ENCODE assay signal across 33 cellular contexts in the genomic region with DNA sequence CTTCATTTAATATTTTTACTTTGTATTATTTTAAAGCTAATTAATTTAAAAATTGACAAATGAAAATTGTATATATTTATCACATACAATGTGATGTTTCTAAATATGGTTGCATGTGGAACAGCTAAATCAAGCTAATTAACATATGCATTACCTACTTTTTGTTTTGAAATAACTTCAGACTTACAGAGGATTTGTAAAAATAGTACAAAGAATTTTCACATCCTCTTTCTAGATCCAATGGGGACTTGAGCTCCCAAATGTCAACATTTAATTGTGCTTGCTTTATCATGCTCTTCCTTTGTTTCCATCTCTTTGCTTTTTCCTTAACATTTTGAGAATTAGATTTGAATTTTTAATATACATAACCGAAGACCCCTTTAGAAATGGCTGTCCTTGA. TPM values are rescaled to one million over a fixed set of nuclear protein-coding genes. Genes with fewer than 3 reads are reported as not detected.
"Had no signal": no experiment of that assay in that cellular context is flagged by ENCODE, and none has a peak within 500 bp of the region (broad histone marks: within the 10 kb centered on the region; RNA-seq: fewer than 3 reads in every experiment).

No MANE protein-coding gene starts in this region.

- H3K79me2 ChIP-seq: hepatocyte had no signal

- H3K36me3 ChIP-seq: colonic mucosa, neural progenitor cell, uterus had no signal

- H3K9me3 ChIP-seq: colonic mucosa, testis, uterus had no signal

- H3K4me1 ChIP-seq: colonic mucosa, neural progenitor cell, testis, uterus had no signal

- H3K4me2 ChIP-seq: hepatocyte, neural progenitor cell had no signal

- H2AFZ ChIP-seq: hepatocyte, neural progenitor cell had no signal

- ATAC-seq: activated T-cell treated with anti-CD3 and anti-CD28 coated beads, Interleukin-2, amount 50 U/mL, for 72 hours; effector memory CD8-positive, alpha-beta T cell; esophagus mucosa; left ventricle myocardium superior; naive thymus-derived CD8-positive, alpha-beta T cell; sciatic nerve; stimulated activated effector memory CD8-positive, alpha-beta T cell treated with anti-CD3 and anti-CD28 coated beads, Interleukin-12 subunit alpha, Interleukin-12 subunit beta, amount 100 ng/mL, for 72 hours had no signal

- DNase-seq: activated CD4-positive, alpha-beta memory T cell treated with anti-CD3 and anti-CD28 coated beads, Interleukin-2, amount 10 ng/mL, durations not matched to agents 7 days and 5 days; activated CD4-positive, alpha-beta T cell treated with anti-CD3 and anti-CD28 coated beads for 48 hours; activated CD4-positive, CD25-positive, alpha-beta regulatory T cell; activated effector memory CD4-positive, alpha-beta T cell treated with Interleukin-2 at 50 U/mL for 16 hours; activated naive CD4-positive, alpha-beta T cell treated with anti-CD3 and anti-CD28 coated beads for 36 hours; activated naive CD8-positive, alpha-beta T cell treated with anti-CD3 and anti-CD28 coated beads, Interleukin-2, amount 10 ng/mL, durations not matched to agents 7 days and 5 days; activated T-cell treated with anti-CD3 and anti-CD28 coated beads, Interleukin-2, amount 50 U/mL, for 72 hours; amniotic stem cell; colonic mucosa; dorsolateral prefrontal cortex; effector memory CD8-positive, alpha-beta T cell; foreskin melanocyte; glutamatergic neuron; immature natural killer cell; left ventricle myocardium superior; mammary epithelial cell; naive thymus-derived CD8-positive, alpha-beta T cell; small intestine; stimulated activated CD4-positive, alpha-beta T cell treated with anti-CD3 and anti-CD28 coated beads, Interleukin-2, amount 100 ng/mL, for 24 hours; testis; trophoblast cell; uterus had no signal

- H3K9ac ChIP-seq: neural progenitor cell had no signal

- H3K4me3 ChIP-seq: colonic mucosa, dorsolateral prefrontal cortex, hepatocyte, neural progenitor cell, testis, uterus had no signal

- H3K27ac ChIP-seq: colonic mucosa, dorsolateral prefrontal cortex, hepatocyte, neural progenitor cell, testis, uterus had no signal

- H3K27me3 ChIP-seq: colonic mucosa, neural progenitor cell, testis, uterus had no signal

RNA-seq across cellular contexts. Expression of a gene that starts 6.6 kb away (rescaled TPM):
- total RNA-seq: activated CD4-positive, alpha-beta memory T cell treated with anti-CD3 and anti-CD28 coated beads, Interleukin-2, amount 10 ng/mL, durations not matched to agents 7 days and 5 days; activated naive CD4-positive, alpha-beta T cell treated with anti-CD3 and anti-CD28 coated beads for 36 hours; activated naive CD8-positive, alpha-beta T cell treated with anti-CD3 and anti-CD28 coated beads, Interleukin-2, amount 10 ng/mL, durations not matched to agents 7 days and 5 days; activated T-cell treated with anti-CD3 and anti-CD28 coated beads, Interleukin-2, amount 50 U/mL, for 72 hours; bronchial epithelial cell; colonic mucosa; dorsolateral prefrontal cortex; endothelial cell of umbilical vein; esophagus mucosa; hepatocyte; left ventricle myocardium superior; mammary epithelial cell; mesothelial cell of epicardium; naive thymus-derived CD8-positive, alpha-beta T cell; osteoblast; posterior vena cava; renal cortical epithelial cell; sciatic nerve; testis; uterus had no signal
- polyA plus RNA-seq: endothelial cell of umbilical vein; hepatocyte; immature natural killer cell; mammary epithelial cell; naive thymus-derived CD8-positive, alpha-beta T cell; small intestine had no signal

RNA-seq across cellular contexts. Expression of a gene that starts 6.9 kb away (rescaled TPM):
- total RNA-seq: activated CD4-positive, alpha-beta memory T cell treated with anti-CD3 and anti-CD28 coated beads, Interleukin-2, amount 10 ng/mL, durations not matched to agents 7 days and 5 days; activated naive CD4-positive, alpha-beta T cell treated with anti-CD3 and anti-CD28 coated beads for 36 hours; activated naive CD8-positive, alpha-beta T cell treated with anti-CD3 and anti-CD28 coated beads, Interleukin-2, amount 10 ng/mL, durations not matched to agents 7 days and 5 days; activated T-cell treated with anti-CD3 and anti-CD28 coated beads, Interleukin-2, amount 50 U/mL, for 72 hours; bronchial epithelial cell; colonic mucosa; dorsolateral prefrontal cortex; endothelial cell of umbilical vein; esophagus mucosa; hepatocyte; left ventricle myocardium superior; mammary epithelial cell; mesothelial cell of epicardium; naive thymus-derived CD8-positive, alpha-beta T cell; osteoblast; posterior vena cava; renal cortical epithelial cell; sciatic nerve; testis; uterus had no signal
- polyA plus RNA-seq: endothelial cell of umbilical vein; hepatocyte; immature natural killer cell; mammary epithelial cell; naive thymus-derived CD8-positive, alpha-beta T cell; small intestine had no signal

RNA-seq across cellular contexts. Expression of a gene that starts 53.1 kb away (rescaled TPM):
- total RNA-seq: activated CD4-positive, alpha-beta memory T cell treated with anti-CD3 and anti-CD28 coated beads, Interleukin-2, amount 10 ng/mL, durations not matched to agents 7 days and 5 days; activated naive CD4-positive, alpha-beta T cell treated with anti-CD3 and anti-CD28 coated beads for 36 hours; activated naive CD8-positive, alpha-beta T cell treated with anti-CD3 and anti-CD28 coated beads, Interleukin-2, amount 10 ng/mL, durations not matched to agents 7 days and 5 days; activated T-cell treated with anti-CD3 and anti-CD28 coated beads, Interleukin-2, amount 50 U/mL, for 72 hours; bronchial epithelial cell; endothelial cell of umbilical vein; esophagus mucosa; mammary epithelial cell; naive thymus-derived CD8-positive, alpha-beta T cell had no signal
- polyA plus RNA-seq: endothelial cell of umbilical vein; immature natural killer cell; mammary epithelial cell; naive thymus-derived CD8-positive, alpha-beta T cell had no signal
